Comparison of ENCODE assay signal across 1 cellular context in genomic region chr6:37137201-37137880, GRCh38.
TF ChIP-seq lines count a peak whose summit lies in the region.

No MANE protein-coding gene starts in this region.

TF ChIP-seq in HepG2, 621 proteins besides CTCF, POLR2A, EP300 and RAD21 (continued from another document and continues in another):
- no peak for TF ChIP-seq ZFYVE20 (CRISPR knock-in tag; IDR thresholded peaks at IDR 0.05; ENCODE audit: borderline replicate concordance, low read depth)
- 0 out of 2 replicates have a peak, but pooled peaks have one; percentile 6 for TF ChIP-seq ZNF709 (CRISPR knock-in tag; IDR thresholded peaks at IDR 0.05)
- TF ChIP-seq CSRNP2 (CRISPR knock-in tag; conservative IDR thresholded peaks at IDR 0.05; ENCODE audit: low read depth) = no peak
- no peak for TF ChIP-seq HNRNPL (IDR thresholded peaks at IDR 0.05; ENCODE audit: low read depth, low read length)
- TF ChIP-seq ZBTB37 (CRISPR knock-in tag; IDR thresholded peaks at IDR 0.05) = peak; percentile 77; the same call in 1 of the 2 replicates
- no peak for TF ChIP-seq CREB3 (CRISPR knock-in tag; IDR thresholded peaks at IDR 0.05)
- TF ChIP-seq RELA (CRISPR knock-in tag; IDR thresholded peaks at IDR 0.05) = peak; percentile 26; the same call in 1 of the 2 replicates
- peak; percentile 58; the same call in 1 of the 2 replicates for TF ChIP-seq HOXD1 (CRISPR knock-in tag; IDR thresholded peaks at IDR 0.05)
- TF ChIP-seq ZNF576 (CRISPR knock-in tag; IDR thresholded peaks at IDR 0.05) = no peak
- TF ChIP-seq IRF1 (CRISPR knock-in tag; IDR thresholded peaks at IDR 0.05; ENCODE audit: low read depth) = no peak
- 0 out of 2 replicates have a peak, but pooled peaks have one; percentile 21 for TF ChIP-seq NFIC (IDR thresholded peaks at IDR 0.05; ENCODE audit: low read length)
- TF ChIP-seq ATRX (CRISPR knock-in tag; IDR thresholded peaks at IDR 0.05; ENCODE audit: borderline replicate concordance) = 0 out of 2 replicates have a peak, but pooled peaks have one; percentile 30
- TF ChIP-seq MATR3 (CRISPR knock-in tag; IDR thresholded peaks at IDR 0.05) = no peak
- TF ChIP-seq ZNF142 (CRISPR knock-in tag; IDR thresholded peaks at IDR 0.05) = peak; percentile 72; the same call in 1 of the 2 replicates
- no peak for TF ChIP-seq ZNF180 (CRISPR knock-in tag; IDR thresholded peaks at IDR 0.05; ENCODE audit: borderline replicate concordance, low read depth)
- TF ChIP-seq TOPORS (CRISPR knock-in tag; IDR thresholded peaks at IDR 0.05) = no peak
- TF ChIP-seq RNF2 (conservative IDR thresholded peaks at IDR 0.05; ENCODE audit: low read depth) = no peak
- peak; percentile 34; the same call in 1 of the 2 replicates for TF ChIP-seq ZNF691 (CRISPR knock-in tag; IDR thresholded peaks at IDR 0.05; ENCODE audit: borderline replicate concordance, low read depth)
- no peak for TF ChIP-seq AKNA (CRISPR knock-in tag; IDR thresholded peaks at IDR 0.05; ENCODE audit: borderline replicate concordance)
- TF ChIP-seq FOXC1 (CRISPR knock-in tag; IDR thresholded peaks at IDR 0.05; ENCODE audit: borderline replicate concordance) = peak; percentile 89; the same call in 1 of the 2 replicates
- no peak for TF ChIP-seq ZHX1 (CRISPR knock-in tag; IDR thresholded peaks at IDR 0.05; ENCODE audit: low read depth)
- 0 out of 2 replicates have a peak, but pooled peaks have one; percentile 54 for TF ChIP-seq ZNF276 (CRISPR knock-in tag; IDR thresholded peaks at IDR 0.05; ENCODE audit: low read depth)
